ENCODE assay signal across 13 cellular contexts in the genomic region with DNA sequence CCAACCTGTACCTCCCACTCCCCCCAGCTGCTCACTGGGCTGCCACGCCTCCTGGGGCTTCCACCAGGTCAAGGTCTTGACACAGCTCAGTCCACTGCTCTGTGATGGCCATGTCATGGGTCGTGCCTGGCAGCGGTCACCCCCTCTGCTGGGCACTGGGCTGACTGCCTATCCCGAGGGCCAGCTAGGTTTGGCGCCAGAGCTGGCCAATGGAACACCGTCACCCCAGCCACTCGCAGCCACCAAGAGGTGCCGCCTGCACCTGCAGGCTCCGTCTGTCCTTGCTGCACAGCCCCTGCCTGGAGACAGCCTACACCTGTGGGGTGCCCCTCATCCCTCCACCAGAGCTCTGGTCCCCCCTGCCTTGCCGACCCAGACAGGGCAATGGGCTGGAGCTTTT. TPM values are rescaled to one million over a fixed set of nuclear protein-coding genes. Genes with fewer than 3 reads are reported as not detected.
DNase-seq lines count a peak whose midpoint lies in the region; ATAC-seq, FAIRE-seq and TF ChIP-seq lines count a peak whose summit lies in the region.
"Had no signal": no experiment of that assay in that cellular context is flagged by ENCODE, and none has a peak within 500 bp of the region (broad histone marks: within the 10 kb centered on the region; RNA-seq: fewer than 3 reads in every experiment).

No MANE protein-coding gene starts in this region.

- DNase-seq in DMS 273 (lab: John Stamatoyannopoulos, UW; ENCODE audit: unreplicated experiment) = peak; percentile 40
- no peak for DNase-seq in DMS 273 treated with DMSO at 0.1 percent for 48 hours (lab: John Stamatoyannopoulos, UW)
- DNase-seq in LNCaP clone FGC (ENCODE audit: low read depth) = no peak
- DNase-seq in astrocyte (ENCODE audit: low read depth) = no peak
- peak in 4 of 5 donors; percentile 30 to 48 (median 38) for DNase-seq in ovary
- no peak for DNase-seq in NCI-H446 treated with DMSO at 0.1 percent for 48 hours (lab: John Stamatoyannopoulos, UW)
- no peak for DNase-seq in NCI-H1436 treated with DMSO at 0.1 percent for 48 hours (lab: John Stamatoyannopoulos, UW)
- DNase-seq: 8988T; activated CD4-positive, alpha-beta T cell treated with anti-CD3 and anti-CD28 coated beads, Interleukin-2, amount 10 ng/mL, durations not matched to agents 24 days and 14 days; activated naive CD4-positive, alpha-beta T cell treated with anti-CD3 and anti-CD28 coated beads, Interleukin-2, amount 50 U/mL, for 16 hours; KG1 had no signal

- intact Hi-C loops in ovary (cut with DNase I) = loop anchor here in 1 of 4 donors (5.0 kb wide), 1 partner anchor 72 kb away; no protein-coding TSS in a partner anchor

- H3K4me2 ChIP-seq in astrocyte (ENCODE audit: low read length) = no peak overlapping the region

- H3K4me3 Mint-ChIP-seq in astrocyte (ENCODE audit: unreplicated experiment) = no peak overlapping the region
- H3K4me3 Mint-ChIP-seq: activated CD4-positive, alpha-beta T cell treated with anti-CD3 and anti-CD28 coated beads, Interleukin-2, amount 10 ng/mL, durations not matched to agents 24 days and 14 days had no signal

- H3K27me3 Mint-ChIP-seq in astrocyte (ENCODE audit: low read depth, unreplicated experiment) = no peaks in the 10 kb centered on the region
- H3K27me3 Mint-ChIP-seq: activated CD4-positive, alpha-beta T cell treated with anti-CD3 and anti-CD28 coated beads, Interleukin-2, amount 10 ng/mL, durations not matched to agents 24 days and 14 days had no signal

- TF ChIP-seq CTCF in LNCaP clone FGC (IDR thresholded peaks at IDR 0.05; ENCODE audit: control insufficient read depth, extremely low read depth, insufficient read depth) (peak; percentile 24), astrocyte (IDR thresholded peaks at IDR 0.05; ENCODE audit: insufficient read depth, low read depth, low read length) (no peak), ovary (IDR thresholded peaks at IDR 0.05) (no peak)

- ATAC-seq in HG02759 (IDR thresholded peaks at IDR 0.05; ENCODE audit: unreplicated experiment) = no peak
- ATAC-seq: Right ventricle myocardium inferior had no signal

- H3K27ac Mint-ChIP-seq in astrocyte (ENCODE audit: unreplicated experiment) = peak overlapping the region; percentile 62
- H3K27ac Mint-ChIP-seq: activated CD4-positive, alpha-beta T cell treated with anti-CD3 and anti-CD28 coated beads, Interleukin-2, amount 10 ng/mL, durations not matched to agents 24 days and 14 days had no signal

- H3K79me2 ChIP-seq in astrocyte (ENCODE audit: insufficient read depth, low read length) = peaks cover 18% of the 10 kb centered on the region

- H3K36me3 Mint-ChIP-seq in astrocyte (ENCODE audit: low read depth, unreplicated experiment) = no peaks in the 10 kb centered on the region

- H3K4me1 Mint-ChIP-seq in astrocyte (ENCODE audit: low read depth, unreplicated experiment) = peaks cover 4% of the 10 kb centered on the region

- no peak overlapping the region for H2AFZ ChIP-seq in astrocyte (ENCODE audit: low read depth, low read length)

- no peaks in the 10 kb centered on the region for H3K9me3 Mint-ChIP-seq in astrocyte (ENCODE audit: unreplicated experiment)
- H3K9me3 Mint-ChIP-seq: activated CD4-positive, alpha-beta T cell treated with anti-CD3 and anti-CD28 coated beads, Interleukin-2, amount 10 ng/mL, durations not matched to agents 24 days and 14 days had no signal

- H3K4me3 ChIP-seq in LNCaP clone FGC (ENCODE audit: low read depth, low read length) (no peak overlapping the region), astrocyte (ENCODE audit: insufficient read depth, low read depth, low read length) (no peak overlapping the region), ovary (no peak overlapping the region)

- H3K27ac ChIP-seq in astrocyte (ENCODE audit: low read depth, low read length) = no peak overlapping the region
- H3K27ac ChIP-seq in ovary = no peak overlapping the region

- H3K9me3 ChIP-seq in astrocyte (ENCODE audit: insufficient read depth, low read depth, low read length) (no peaks in the 10 kb centered on the region), ovary (no peaks in the 10 kb centered on the region)

- WGBS in ovary, 3 donors = 6 to 17% (median 15%) methylated on average over 9 to 10 of the region's 10 CpGs

- TF ChIP-seq EP300 in ovary (IDR thresholded peaks at IDR 0.05) = no peak

- H3K4me1 ChIP-seq in astrocyte (ENCODE audit: insufficient read depth, low read length) (peaks cover 7% of the 10 kb centered on the region), ovary (ENCODE audit: insufficient read depth) (peaks cover 6% of the 10 kb centered on the region)

- no peak for TF ChIP-seq POLR2A in ovary (IDR thresholded peaks at IDR 0.05)

- H4K20me1 ChIP-seq in astrocyte (ENCODE audit: insufficient read depth, low read length) = peaks cover 25% of the 10 kb centered on the region

- H3K9ac ChIP-seq in astrocyte (ENCODE audit: low read length) = no peak overlapping the region

- H3K36me3 ChIP-seq in astrocyte (ENCODE audit: insufficient read depth, low read length) = no peaks in the 10 kb centered on the region
- H3K36me3 ChIP-seq in ovary = no peaks in the 10 kb centered on the region

- H3K27me3 ChIP-seq in astrocyte (ENCODE audit: insufficient read depth, low read length) = no peaks in the 10 kb centered on the region
- H3K27me3 ChIP-seq in ovary = no peaks in the 10 kb centered on the region

- FAIRE-seq in astrocyte (lab: Jason Lieb, UNC) = no peak

RNA-seq across cellular contexts. Expression of a gene that starts 4.5 kb away (rescaled TPM):
- 12.6 and 13.0 TPM in 2 replicates for total RNA-seq in astrocyte
- total RNA-seq in ovary = 10 to 100 TPM; 11.7 to 24.1 (median 21.4) TPM
- 10 to 100 TPM in 1 of 2 donors, 1 to 10 TPM in 1; 1.9 to 21.0 TPM for polyA plus RNA-seq in ovary

RNA-seq across cellular contexts. Expression of a gene that starts 15.6 kb away (rescaled TPM):
- total RNA-seq in astrocyte = 22.2 and 22.4 TPM in 2 replicates
- total RNA-seq in ovary = 10 to 100 TPM; 24.1 to 47.7 (median 39.8) TPM
- 10 to 100 TPM in 1 of 2 donors, 1 to 10 TPM in 1; 4.3 to 36.3 TPM for polyA plus RNA-seq in ovary

RNA-seq across cellular contexts. Expression of a gene that starts 18.5 kb away (rescaled TPM):
- total RNA-seq in astrocyte (0.50 and 0.73 TPM in 2 replicates), ovary (10 to 100 TPM in 1 of 7 donors, 1 to 10 TPM in 6; 3.2 to 15.4 (median 5.0) TPM)
- 1 to 10 TPM in 1 of 2 donors, under 1 TPM in 1; 0.53 to 5.9 TPM for polyA plus RNA-seq in ovary

RNA-seq across cellular contexts. Expression of a gene that starts 25.2 kb away (rescaled TPM):
- total RNA-seq in astrocyte (0.09 TPM in 1 of 2 replicates, not detected in the other), ovary (not detected)
- polyA plus RNA-seq in ovary = not detected
- total RNA-seq: activated CD4-positive, alpha-beta T cell treated with anti-CD3 and anti-CD28 coated beads, Interleukin-2, amount 10 ng/mL, durations not matched to agents 24 days and 14 days; Right ventricle myocardium inferior had no signal

RNA-seq across cellular contexts. Expression of a gene that starts 45.4 kb away (rescaled TPM):
- total RNA-seq in astrocyte (0.43 and 0.89 TPM in 2 replicates), ovary (1 to 10 TPM in 5 of 7 donors, under 1 TPM in 2; 0.57 to 2.6 (median 1.3) TPM)
- under 1 TPM; 0.10 to 0.59 TPM for polyA plus RNA-seq in ovary

Comparison
In these comparisons a context has a peak if more than half of its experiments do, and no peak if none do; other contexts are left out.
1. DNase-seq: peak in DMS 273 (single experiment) and ovary (4 of 5); none in DMS 273 treated with DMSO at 0.1 percent for 48 hours (single experiment), LNCaP clone FGC (single experiment), astrocyte (single experiment), NCI-H446 treated with DMSO at 0.1 percent for 48 hours (single experiment) and NCI-H1436 treated with DMSO at 0.1 percent for 48 hours (single experiment).